In genomic region chr5:15031180-15031579, GRCh38 we compare ENCODE assay signal across 28 cellular contexts.
"Had no signal": no experiment of that assay in that cellular context is flagged by ENCODE, and none has a peak within 500 bp of the region (broad histone marks: within the 10 kb centered on the region; RNA-seq: fewer than 3 reads in every experiment).

No MANE protein-coding gene starts in this region.

- ATAC-seq: effector memory CD8-positive, alpha-beta T cell; gastrocnemius medialis; mucosa of descending colon; natural killer cell treated with Interleukin-12 subunit alpha and Interleukin-12 subunit beta and Interleukin-15 and Interleukin-18, amount 100 ng/mL, for 72 hours; sciatic nerve; stimulated activated effector memory CD8-positive, alpha-beta T cell treated with anti-CD3 and anti-CD28 coated beads, Interleukin-12 subunit alpha, Interleukin-12 subunit beta, amount 100 ng/mL, for 72 hours had no signal

- H3K36me3 ChIP-seq: adrenal gland, gastrocnemius medialis, thoracic aorta had no signal

- H3K4me3 ChIP-seq: adrenal gland, gastrocnemius medialis, mucosa of descending colon, skin epidermis, thoracic aorta had no signal

- H3K9me3 ChIP-seq: adrenal gland, gastrocnemius medialis, mucosa of descending colon, thoracic aorta had no signal

- H3K27ac ChIP-seq: adrenal gland, gastrocnemius medialis, skin epidermis, thoracic aorta, VCaP had no signal

- H3K27me3 ChIP-seq: adrenal gland, gastrocnemius medialis had no signal

- FAIRE-seq: keratinocyte, urothelium cell line had no signal

- H3K4me1 ChIP-seq: adrenal gland, gastrocnemius medialis had no signal

- DNase-seq: activated CD4-positive, alpha-beta memory T cell treated with anti-CD3 and anti-CD28 coated beads for 36 hours; activated CD4-positive, alpha-beta T cell treated with anti-CD3 and anti-CD28 coated beads, Interleukin-2, amount 10 ng/mL, durations not matched to agents 24 days and 14 days; activated CD8-positive, alpha-beta memory T cell treated with anti-CD3 and anti-CD28 coated beads, Interleukin-2, amount 50 U/mL, for 4 hours; activated effector memory CD4-positive, alpha-beta T cell treated with anti-CD3 and anti-CD28 coated beads, Interleukin-2, amount 50 U/mL, for 16 hours; activated naive CD4-positive, alpha-beta T cell treated with anti-CD3 and anti-CD28 coated beads for 36 hours; activated naive CD8-positive, alpha-beta T cell treated with anti-CD3 and anti-CD28 coated beads for 36 hours; activated T-cell treated with anti-CD3 and anti-CD28 coated beads, Interleukin-2, amount 50 U/mL, for 1 hour; aorta; caudate nucleus; cortex of kidney; effector memory CD8-positive, alpha-beta T cell; erythroblast; gastrocnemius medialis; glutamatergic neuron; hippocampal formation; mucosa of descending colon; posterior cingulate gyrus; stimulated activated CD4-positive, alpha-beta T cell treated with anti-CD3 and anti-CD28 coated beads, Interleukin-4, amount 100 ng/mL, for 24 hours; trophoblast cell had no signal
